Comparison of ENCODE assay signal across 10 cellular contexts in genomic region chr1:201708085-201708512, GRCh38.
DNase-seq lines count a peak whose midpoint lies in the region; ATAC-seq and TF ChIP-seq lines count a peak whose summit lies in the region.
"Had no signal": no experiment of that assay in that cellular context is flagged by ENCODE, and none has a peak within 500 bp of the region (broad histone marks: within the 10 kb centered on the region; RNA-seq: fewer than 3 reads in every experiment).

No MANE protein-coding gene starts in this region.

- no peaks in the 10 kb centered on the region for H3K27me3 ChIP-seq in neural cell (ENCODE audit: insufficient read depth, low read depth, low read length)
- H3K27me3 ChIP-seq in CD8-positive, alpha-beta T cell (ENCODE audit: insufficient read depth, low read length) = no peaks in the 10 kb centered on the region

- ATAC-seq in HG03439 (IDR thresholded peaks at IDR 0.05; ENCODE audit: unreplicated experiment) (no peak), HG02970 (IDR thresholded peaks at IDR 0.05; ENCODE audit: low FRiP score, unreplicated experiment) (no peak)
- ATAC-seq in CD8-positive, alpha-beta T cell = no peak

- no peak overlapping the region for H2AFZ ChIP-seq in neural cell (ENCODE audit: low read depth, low read length)

- no peak overlapping the region for H3K27ac Mint-ChIP-seq in CD8-positive, alpha-beta T cell
- H3K27ac Mint-ChIP-seq: activated naive CD4-positive, alpha-beta T cell treated with anti-CD3 and anti-CD28 coated beads for 36 hours had no signal

- no peaks in the 10 kb centered on the region for H3K36me3 Mint-ChIP-seq in CD8-positive, alpha-beta T cell

- no peaks in the 10 kb centered on the region for H3K9me3 Mint-ChIP-seq in CD8-positive, alpha-beta T cell
- H3K9me3 Mint-ChIP-seq: activated naive CD4-positive, alpha-beta T cell treated with anti-CD3 and anti-CD28 coated beads for 36 hours had no signal

- CTCF ChIA-PET in CD8-positive, alpha-beta T cell (lab: Charles Lee) = interaction anchor here (1.2 to 10.8 kb wide), 6 partner anchors 10 to 226 kb away, joined by 3 to 151 read pairs (median 8); no protein-coding TSS in a partner anchor

- peak overlapping the region; percentile 34 for H3K27ac ChIP-seq in neural cell (ENCODE audit: low read length)
- H3K27ac ChIP-seq in CD8-positive, alpha-beta T cell (ENCODE audit: low read depth, low read length) = no peak overlapping the region

- no peak overlapping the region for H3K9ac ChIP-seq in neural cell (ENCODE audit: low read length)

- peaks cover 6% of the 10 kb centered on the region for H4K20me1 ChIP-seq in neural cell (ENCODE audit: insufficient read depth)

- H3F3A ChIP-seq in neural cell (ENCODE audit: insufficient read depth, low read length, poor library complexity, severe bottlenecking) = no peaks in the 10 kb centered on the region

- POLR2A ChIA-PET in CD8-positive, alpha-beta T cell (lab: Charles Lee) = no interaction called here

- no peak overlapping the region for H3K4me2 ChIP-seq in neural cell (ENCODE audit: low read length)

- peaks cover 83% of the 10 kb centered on the region for H3K79me2 ChIP-seq in neural cell (replicated peaks; ENCODE audit: insufficient read depth, low read length)

- DNase-seq in EH (ENCODE audit: low read depth) (peak; percentile 77), NAMALWA (ENCODE audit: low spot score) (peak; percentile 31), anterior cingulate cortex (lab: John Stamatoyannopoulos, UW) (peak in 39 of 58 donors; percentile 8 to 82 (median 47))
- DNase-seq in CD8-positive, alpha-beta T cell = no peak
- DNase-seq in stimulated activated CD4-positive, alpha-beta T cell treated with anti-CD3 and anti-CD28 coated beads, Interleukin-1b, Interleukin-23, amount 100 ng/mL, for 48 hours = no peak
- DNase-seq: activated naive CD4-positive, alpha-beta T cell treated with anti-CD3 and anti-CD28 coated beads for 36 hours had no signal

- intact Hi-C loops in CD8-positive, alpha-beta T cell (cut with DNase I, micrococcal nuclease) = loop anchor here in 1 of 2 experiments (5.0 kb wide), 1 partner anchor 264 kb away; no protein-coding TSS in a partner anchor

- no peaks in the 10 kb centered on the region for H3K9me2 ChIP-seq in neural cell (ENCODE audit: insufficient read depth, low read length)

- no peaks in the 10 kb centered on the region for H3K36me3 ChIP-seq in neural cell (ENCODE audit: insufficient read depth, low read length)
- H3K36me3 ChIP-seq in CD8-positive, alpha-beta T cell (ENCODE audit: insufficient read depth, low read length) = no peaks in the 10 kb centered on the region

- TF ChIP-seq RAD21 in neural cell (conservative IDR thresholded peaks at IDR 0.05) = no peak

- no peaks in the 10 kb centered on the region for H3K4me1 Mint-ChIP-seq in CD8-positive, alpha-beta T cell (ENCODE audit: low read depth)

- H3K4me3 Mint-ChIP-seq in CD8-positive, alpha-beta T cell = no peak overlapping the region
- H3K4me3 Mint-ChIP-seq: activated naive CD4-positive, alpha-beta T cell treated with anti-CD3 and anti-CD28 coated beads for 36 hours had no signal

- H3K4me1 ChIP-seq in CD8-positive, alpha-beta T cell (ENCODE audit: insufficient read depth, low read length) = no peaks in the 10 kb centered on the region

- no peaks in the 10 kb centered on the region for H3K9me3 ChIP-seq in neural cell (ENCODE audit: low read length)
- no peaks in the 10 kb centered on the region for H3K9me3 ChIP-seq in CD8-positive, alpha-beta T cell (ENCODE audit: low read length)

- TF ChIP-seq EP300 in neural cell (conservative IDR thresholded peaks at IDR 0.05; ENCODE audit: poor library complexity, severe bottlenecking) = no peak

- peak overlapping the region; percentile 13 for H3K4me3 ChIP-seq in neural cell (ENCODE audit: low read length)
- H3K4me3 ChIP-seq in CD8-positive, alpha-beta T cell (ENCODE audit: low read depth, low read length) = no peak overlapping the region
- H3K4me3 ChIP-seq: lung had no signal

- no peak for TF ChIP-seq CTCF in neural cell (IDR thresholded peaks at IDR 0.05; ENCODE audit: poor library complexity, severe bottlenecking)
- no peak for TF ChIP-seq CTCF in CD8-positive, alpha-beta T cell (IDR thresholded peaks at IDR 0.05)

- no peaks in the 10 kb centered on the region for H3K27me3 Mint-ChIP-seq in CD8-positive, alpha-beta T cell (ENCODE audit: low read depth)

TF ChIP-seq in neural cell, 6 proteins besides CTCF, POLR2A, EP300 and RAD21:
- TF ChIP-seq POLR2AphosphoS5 (IDR thresholded peaks at IDR 0.05) (no peak), MXI1 (conservative IDR thresholded peaks at IDR 0.05; ENCODE audit: poor library complexity, severe bottlenecking) (no peak), EZH2 (IDR thresholded peaks at IDR 0.05; ENCODE audit: borderline replicate concordance, insufficient read depth, low read length, poor library complexity, severe bottlenecking) (no peak), REST (IDR thresholded peaks at IDR 0.05; ENCODE audit: borderline replicate concordance) (no peak), TAF1 (IDR thresholded peaks at IDR 0.05; ENCODE audit: low read depth) (no peak), SMC3 (conservative IDR thresholded peaks at IDR 0.05; ENCODE audit: poor library complexity) (no peak)

Comparison
In these comparisons a context has a peak if more than half of its experiments do, and no peak if none do; other contexts are left out.
1. DNase-seq: peak in EH (single experiment), NAMALWA (single experiment) and anterior cingulate cortex (39 of 58); none in CD8-positive, alpha-beta T cell (0 of 7) and stimulated activated CD4-positive, alpha-beta T cell treated with anti-CD3 and anti-CD28 coated beads, Interleukin-1b, Interleukin-23, amount 100 ng/mL, for 48 hours (single experiment).